In the genomic region with DNA sequence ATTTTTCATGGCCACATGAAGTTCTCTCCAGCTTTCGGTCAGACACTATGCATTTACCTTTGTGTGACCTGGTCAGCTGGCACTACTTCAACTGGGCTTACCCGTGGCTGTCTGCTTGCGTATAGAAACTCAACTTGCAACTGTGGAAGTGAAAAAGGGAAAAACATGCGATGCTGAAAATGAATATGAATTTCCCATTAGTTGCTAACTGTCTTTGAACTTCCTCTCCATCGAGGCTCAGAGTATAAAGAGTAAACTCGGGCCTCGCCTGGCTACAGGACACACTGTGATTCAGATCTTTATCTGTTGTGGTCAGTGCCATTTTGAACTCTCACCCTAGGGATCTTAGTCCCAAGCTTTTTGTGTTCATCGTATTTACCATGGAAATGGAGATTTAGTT, we compare ENCODE assay signal across 32 cellular contexts. TPM values are rescaled to one million over a fixed set of nuclear protein-coding genes. Genes with fewer than 3 reads are reported as not detected.
DNase-seq lines count a peak whose midpoint lies in the region; ATAC-seq lines count a peak whose summit lies in the region.
"Had no signal": no experiment of that assay in that cellular context is flagged by ENCODE, and none has a peak within 500 bp of the region (broad histone marks: within the 10 kb centered on the region; RNA-seq: fewer than 3 reads in every experiment).

No MANE protein-coding gene starts in this region.

- no peaks in the 10 kb centered on the region for H3K27me3 Mint-ChIP-seq in stimulated activated memory B cell treated with anti-CD40 and anti-IgM and Interleukin-4, amounts not matched to agents 10 μg/mL and 1 μg/mL and 100 μg/mL, for 72 hours
- H3K27me3 Mint-ChIP-seq: effector memory CD8-positive, alpha-beta T cell had no signal

- no peak overlapping the region for H3K4me3 Mint-ChIP-seq in stimulated activated memory B cell treated with anti-CD40 and anti-IgM and Interleukin-4, amounts not matched to agents 10 μg/mL and 1 μg/mL and 100 μg/mL, for 72 hours
- H3K4me3 Mint-ChIP-seq: activated CD4-positive, alpha-beta memory T cell treated with anti-CD3 and anti-CD28 coated beads, Interleukin-2, amount 10 ng/mL, durations not matched to agents 7 days and 5 days; activated naive CD4-positive, alpha-beta T cell treated with anti-CD3 and anti-CD28 coated beads for 36 hours; activated T-helper 1 cell treated with anti-CD3 and anti-CD28 coated beads, Interleukin-12 subunit alpha, Interleukin-12 subunit beta, Interleukin-2, Interleukin-4 antibody, amounts not matched to agents 30 ng/mL and 10 ng/mL and 1 ng/mL, durations not matched to agents 14 hours and 24 hours and 36 hours; CD4-positive, CD25-positive, alpha-beta regulatory T cell; effector memory CD8-positive, alpha-beta T cell; mesothelial cell of epicardium; T-helper 2 cell treated with Interferon-gamma antibody and Interleukin-4, amounts not matched to agents 5 μg/mL and 100 μg/mL, for 36 hours had no signal

- H3K36me3 Mint-ChIP-seq in stimulated activated memory B cell treated with anti-CD40 and anti-IgM and Interleukin-4, amounts not matched to agents 10 μg/mL and 1 μg/mL and 100 μg/mL, for 72 hours: no peaks in the 10 kb centered on the region
- H3K36me3 Mint-ChIP-seq: mesothelial cell of epicardium had no signal

- H3K4me1 Mint-ChIP-seq in stimulated activated memory B cell treated with anti-CD40 and anti-IgM and Interleukin-4, amounts not matched to agents 10 μg/mL and 1 μg/mL and 100 μg/mL, for 72 hours: peaks cover 29% of the 10 kb centered on the region
- H3K4me1 Mint-ChIP-seq: activated CD4-positive, alpha-beta memory T cell treated with anti-CD3 and anti-CD28 coated beads, Interleukin-2, amount 10 ng/mL, durations not matched to agents 7 days and 5 days; CD4-positive, CD25-positive, alpha-beta regulatory T cell; mesothelial cell of epicardium had no signal

- DNase-seq in RPMI8226: peak; percentile 51
- no peak for DNase-seq in H4 (ENCODE audit: low spot score)
- no peak for DNase-seq in NCI-H2227 (lab: John Stamatoyannopoulos, UW; ENCODE audit: unreplicated experiment)
- no peak for DNase-seq in stimulated activated naive CD4-positive, alpha-beta T cell treated with Interleukin-2 at 50 U/mL for 16 hours (lab: John Stamatoyannopoulos, UW)
- DNase-seq: activated CD4-positive, alpha-beta memory T cell treated with anti-CD3 and anti-CD28 coated beads, Interleukin-2, amount 10 ng/mL, durations not matched to agents 7 days and 5 days; activated CD8-positive, alpha-beta memory T cell treated with anti-CD3 and anti-CD28 coated beads, Interleukin-2, amount 50 U/mL, for 48 hours; activated naive CD4-positive, alpha-beta T cell treated with anti-CD3 and anti-CD28 coated beads for 36 hours; adrenal gland; CD4-positive, CD25-positive, alpha-beta regulatory T cell; central memory CD4-positive, alpha-beta T cell; effector memory CD8-positive, alpha-beta T cell; glutamatergic neuron; KG1; MG63; NCI-H1417; NCI-H2029; NCI-H524 treated with DMSO at 0.1 percent for 48 hours; NK-92 treated with Interleukin-12 subunit alpha and Interleukin-12 subunit beta, amount 100 ng/mL, for 24 hours; Peyer's patch; psoas muscle; SIG-M5; sigmoid colon; stimulated activated CD4-positive, alpha-beta T cell treated with anti-CD3 and anti-CD28 coated beads, Interleukin-4, amount 100 ng/mL, for 24 hours; substantia nigra; trophoblast cell had no signal

- H3K27ac Mint-ChIP-seq in stimulated activated memory B cell treated with anti-CD40 and anti-IgM and Interleukin-4, amounts not matched to agents 10 μg/mL and 1 μg/mL and 100 μg/mL, for 72 hours: peak overlapping the region; percentile 44
- H3K27ac Mint-ChIP-seq: activated CD4-positive, alpha-beta memory T cell treated with anti-CD3 and anti-CD28 coated beads, Interleukin-2, amount 10 ng/mL, durations not matched to agents 7 days and 5 days; activated naive CD4-positive, alpha-beta T cell treated with anti-CD3 and anti-CD28 coated beads for 36 hours; activated T-helper 1 cell treated with anti-CD3 and anti-CD28 coated beads, Interleukin-12 subunit alpha, Interleukin-12 subunit beta, Interleukin-2, Interleukin-4 antibody, amounts not matched to agents 30 ng/mL and 10 ng/mL and 1 ng/mL, durations not matched to agents 14 hours and 24 hours and 36 hours; CD4-positive, CD25-positive, alpha-beta regulatory T cell; effector memory CD8-positive, alpha-beta T cell; mesothelial cell of epicardium; T-helper 2 cell treated with Interferon-gamma antibody and Interleukin-4, amounts not matched to agents 5 μg/mL and 100 μg/mL, for 36 hours had no signal

- no peaks in the 10 kb centered on the region for H3K9me3 Mint-ChIP-seq in stimulated activated memory B cell treated with anti-CD40 and anti-IgM and Interleukin-4, amounts not matched to agents 10 μg/mL and 1 μg/mL and 100 μg/mL, for 72 hours
- H3K9me3 Mint-ChIP-seq: activated naive CD4-positive, alpha-beta T cell treated with anti-CD3 and anti-CD28 coated beads for 36 hours; effector memory CD8-positive, alpha-beta T cell had no signal

- ATAC-seq in GM18858 (IDR thresholded peaks at IDR 0.05; ENCODE audit: unreplicated experiment) (peak; percentile 46), HG02759 (IDR thresholded peaks at IDR 0.05; ENCODE audit: unreplicated experiment) (peak; percentile 61)
- ATAC-seq in stimulated activated memory B cell treated with anti-CD40 and anti-IgM and Interleukin-4, amounts not matched to agents 10 μg/mL and 1 μg/mL and 100 μg/mL, for 72 hours: peak; percentile 91
- ATAC-seq: effector memory CD8-positive, alpha-beta T cell; HCT116; psoas muscle had no signal

RNA-seq across cellular contexts. Expression of a gene that starts 26.8 kb away (rescaled TPM):
- total RNA-seq in H4 (2014; rRNA removed; shearing (Covaris generic)): 0.81 and 8.0 TPM in 2 replicates
